In the genomic region with DNA sequence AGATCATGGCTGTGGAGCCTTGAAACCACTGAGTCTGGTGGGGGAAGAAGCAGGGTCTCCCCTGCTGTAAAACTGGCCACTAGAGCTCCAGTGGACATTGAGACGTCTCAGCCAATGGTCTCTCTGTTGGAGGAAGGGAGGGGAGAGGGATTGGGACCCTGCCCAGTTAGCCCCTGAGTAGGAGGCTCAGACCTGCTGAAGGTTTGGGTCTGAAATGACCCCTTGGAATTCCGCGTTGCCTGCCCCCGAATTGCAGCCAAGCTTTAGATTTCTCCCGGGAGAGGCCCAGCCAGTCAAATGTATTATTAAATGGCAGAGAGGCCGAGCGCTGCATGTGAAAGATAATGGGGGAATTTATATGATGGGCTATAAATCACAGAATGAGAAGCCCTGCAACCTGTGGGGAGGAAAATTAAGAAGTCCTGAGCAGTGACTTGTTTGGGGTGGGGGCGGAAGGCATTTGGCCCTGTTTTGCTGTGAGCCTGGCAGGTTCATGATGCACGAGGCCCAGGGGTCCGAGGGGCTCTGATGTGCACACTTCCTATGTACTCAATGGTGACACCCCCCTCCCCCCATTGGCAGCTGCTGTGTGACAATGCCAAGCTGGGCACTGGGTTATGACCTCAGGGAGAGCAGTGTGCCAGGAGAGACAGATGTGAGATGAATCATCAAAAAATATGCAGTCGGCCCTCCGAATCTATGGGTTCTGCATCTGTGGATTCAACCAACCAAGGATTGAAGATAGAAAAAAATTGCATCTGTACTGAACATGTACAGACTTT, we compare ENCODE assay signal across 10 cellular contexts. TPM values are rescaled to one million over a fixed set of nuclear protein-coding genes. Genes with fewer than 3 reads are reported as not detected.
DNase-seq lines count a peak whose midpoint lies in the region; ATAC-seq, FAIRE-seq and TF ChIP-seq lines count a peak whose summit lies in the region.
"Had no signal": no experiment of that assay in that cellular context is flagged by ENCODE, and none has a peak within 500 bp of the region (broad histone marks: within the 10 kb centered on the region; RNA-seq: fewer than 3 reads in every experiment).

No MANE protein-coding gene starts in this region.

- TF ChIP-seq CTCF in suprapubic skin (IDR thresholded peaks at IDR 0.05) = no peak

- WGBS in small intestine, 3 donors = 26 to 47% (median 32%) methylated on average over 11 to 12 of the region's 12 CpGs
- 60% methylated on average over 12 of the region's 12 CpGs for WGBS in suprapubic skin

- TF ChIP-seq EP300 in suprapubic skin (IDR thresholded peaks at IDR 0.05) = no peak

- FAIRE-seq in small intestine (lab: Jason Lieb, UNC) = no peak

- H3K4me1 ChIP-seq in SJCRH30 (peaks cover 41% of the 10 kb centered on the region), small intestine (ENCODE audit: control insufficient read depth in 2 of 2, insufficient read depth in 1 of 2, low read depth in 1 of 2, low read length in 1 of 2) (peaks cover 0 to 4% of the 10 kb centered on the region in 2 donors), suprapubic skin (peaks cover 47% of the 10 kb centered on the region)

- H3K36me3 Mint-ChIP-seq in activated T-cell treated with anti-CD3 and anti-CD28 coated beads, Interleukin-2, amount 50 U/mL, for 24 hours (ENCODE audit: low read depth) = no peaks in the 10 kb centered on the region

- no peak overlapping the region for H3K27ac Mint-ChIP-seq in activated T-cell treated with anti-CD3 and anti-CD28 coated beads, Interleukin-2, amount 50 U/mL, for 24 hours

- H3K9me3 Mint-ChIP-seq in activated T-cell treated with anti-CD3 and anti-CD28 coated beads, Interleukin-2, amount 50 U/mL, for 24 hours = no peaks in the 10 kb centered on the region

- H3K9me3 ChIP-seq in SJCRH30 (replicated peaks) (no peaks in the 10 kb centered on the region), small intestine (ENCODE audit: control insufficient read depth, low read depth) (no peaks in the 10 kb centered on the region), suprapubic skin (no peaks in the 10 kb centered on the region)

- H3K4me3 ChIP-seq in SJCRH30 = no peak overlapping the region
- H3K4me3 ChIP-seq in small intestine (ENCODE audit: low read depth in 1 of 2, low read length in 2 of 2) = no peak overlapping the region
- no peak overlapping the region for H3K4me3 ChIP-seq in suprapubic skin
- H3K4me3 ChIP-seq: lung had no signal

- peaks cover 5% of the 10 kb centered on the region for H3K4me1 Mint-ChIP-seq in activated T-cell treated with anti-CD3 and anti-CD28 coated beads, Interleukin-2, amount 50 U/mL, for 24 hours (ENCODE audit: low read depth)

- H3K27ac ChIP-seq in SJCRH30 (peak overlapping the region; percentile 30), small intestine (ENCODE audit: low read depth in 1 of 2, low read length in 1 of 2) (no peak overlapping the region), suprapubic skin (no peak overlapping the region)

- no peaks in the 10 kb centered on the region for H3K27me3 ChIP-seq in SJCRH30
- no peaks in the 10 kb centered on the region for H3K27me3 ChIP-seq in small intestine (ENCODE audit: control insufficient read depth in 2 of 2, insufficient read depth in 2 of 2, low read length in 2 of 2)
- H3K27me3 ChIP-seq in suprapubic skin = no peaks in the 10 kb centered on the region

- DNase-seq in HCEC 1CT (peak; percentile 51), SJCRH30 (peak; percentile 76 to 83), globus pallidus (ENCODE audit: low spot score) (peak; percentile 95), small intestine (peak; percentile 52), suprapubic skin (ENCODE audit: low spot score in 2 of 2) (no peak)
- no peak for DNase-seq in activated T-cell treated with anti-CD3 and anti-CD28 coated beads, Interleukin-2, amount 50 U/mL, for 24 hours
- DNase-seq: effector CD8-positive, alpha-beta T cell; T-helper 1 cell had no signal

- no peak overlapping the region for H3K4me3 Mint-ChIP-seq in activated T-cell treated with anti-CD3 and anti-CD28 coated beads, Interleukin-2, amount 50 U/mL, for 24 hours

- peaks cover 6% of the 10 kb centered on the region for H3K27me3 Mint-ChIP-seq in activated T-cell treated with anti-CD3 and anti-CD28 coated beads, Interleukin-2, amount 50 U/mL, for 24 hours

- no peak for ATAC-seq in GM19035 (IDR thresholded peaks at IDR 0.05; ENCODE audit: unreplicated experiment)

- no peaks in the 10 kb centered on the region for H3K36me3 ChIP-seq in SJCRH30
- no peaks in the 10 kb centered on the region for H3K36me3 ChIP-seq in small intestine (ENCODE audit: control insufficient read depth in 2 of 2, insufficient read depth in 2 of 2, low read length in 2 of 2)
- no peaks in the 10 kb centered on the region for H3K36me3 ChIP-seq in suprapubic skin

- no peak for TF ChIP-seq POLR2A in suprapubic skin (IDR thresholded peaks at IDR 0.05)

RNA-seq across cellular contexts. Expression of a gene that starts 13.8 kb away (rescaled TPM):
- total RNA-seq in SJCRH30 (2014; rRNA removed; shearing (Covaris generic)) = 18.2 and 18.7 TPM in 2 replicates
- 10 to 100 TPM; 13.8 to 39.0 (median 20.1) TPM for polyA plus RNA-seq in small intestine
- total RNA-seq in suprapubic skin = 10 to 100 TPM; 47.6 to 55.6 (median 50.3) TPM

Comparison
In these comparisons a context has a peak if more than half of its experiments do, and no peak if none do; other contexts are left out.
1. DNase-seq: peak in HCEC 1CT (single experiment), SJCRH30 (2 of 2), globus pallidus (single experiment) and small intestine (single experiment); none in suprapubic skin (0 of 2) and activated T-cell treated with anti-CD3 and anti-CD28 coated beads, Interleukin-2, amount 50 U/mL, for 24 hours (single experiment).